Comparison of ENCODE assay signal across 8 cellular contexts in the genomic region with DNA sequence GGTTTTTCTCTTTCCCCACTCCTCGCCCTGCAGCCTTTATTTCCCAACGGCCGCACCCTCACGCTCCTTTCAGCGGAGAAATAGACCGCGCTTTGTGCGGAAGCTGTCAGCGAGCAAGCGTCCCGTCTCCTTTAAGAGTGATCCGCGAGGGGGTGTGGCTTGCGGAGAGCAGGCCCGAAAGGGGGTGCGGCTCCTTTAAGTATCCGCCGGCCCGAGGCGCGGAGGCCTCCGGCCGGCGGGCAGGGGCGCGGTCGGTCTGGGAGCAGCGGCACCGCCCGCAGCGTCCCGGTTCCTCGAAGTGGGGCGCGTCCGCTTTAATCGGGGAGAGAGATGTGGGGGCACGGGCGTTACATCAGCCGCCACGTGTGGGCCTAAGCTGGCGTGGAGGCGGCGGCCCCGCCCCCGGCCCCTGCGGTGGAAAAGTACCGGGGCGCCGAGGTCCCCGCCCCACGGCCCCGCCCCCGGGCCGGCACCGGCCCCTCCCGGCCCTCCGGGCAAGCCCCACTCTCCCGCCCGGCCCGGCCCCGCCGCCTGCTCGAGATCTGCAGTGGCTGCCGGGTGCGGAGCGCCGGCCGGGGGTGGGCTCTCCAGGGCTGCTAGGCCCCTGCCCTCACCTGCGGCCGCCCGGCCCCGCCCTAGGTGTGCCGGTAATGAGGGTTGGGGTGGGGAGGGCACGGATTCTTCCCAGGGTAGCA. TPM values are rescaled to one million over a fixed set of nuclear protein-coding genes. Genes with fewer than 3 reads are reported as not detected.
DNase-seq lines count a peak whose midpoint lies in the region; ATAC-seq and TF ChIP-seq lines count a peak whose summit lies in the region.

No MANE protein-coding gene starts in this region.

- H3K4ac ChIP-seq in IMR-90 (ENCODE audit: low read depth, low read length) = peak overlapping the region; percentile 88

- H3K36me3 ChIP-seq in IMR-90 (ENCODE audit: control insufficient read depth, insufficient read depth, low read length) = no peaks in the 10 kb centered on the region
- H3K36me3 ChIP-seq in Panc1 (ENCODE audit: control insufficient read depth, insufficient read depth, low read length) = no peaks in the 10 kb centered on the region; the same call in 1 of the 2 replicates
- H3K36me3 ChIP-seq in naive thymus-derived CD4-positive, alpha-beta T cell (ENCODE audit: control insufficient read depth in 2 of 3, insufficient read depth in 3 of 3, low read length in 3 of 3) = no peaks in the 10 kb centered on the region

- H3K4me1 ChIP-seq in IMR-90 (ENCODE audit: control insufficient read depth, insufficient read depth, low read length) (peaks cover 15% of the 10 kb centered on the region), Panc1 (ENCODE audit: control insufficient read depth, insufficient read depth, low read length) (peaks cover 16% of the 10 kb centered on the region)
- H3K4me1 ChIP-seq in naive thymus-derived CD4-positive, alpha-beta T cell (ENCODE audit: control insufficient read depth in 2 of 2, insufficient read depth in 2 of 2, low read length in 2 of 2) = peaks cover 0 to 7% of the 10 kb centered on the region in 2 donors

- no peak for TF ChIP-seq RAD21 in IMR-90 (IDR thresholded peaks at IDR 0.05; ENCODE audit: low read length)

- peak overlapping the region; percentile 97 for H2AK9ac ChIP-seq in IMR-90 (replicated peaks; ENCODE audit: low read depth, low read length, poor library complexity)

- H3K9me3 Mint-ChIP-seq in naive thymus-derived CD4-positive, alpha-beta T cell = peaks cover 0 to 3% (median 0%) of the 10 kb centered on the region in 11 donors
- H3K9me3 Mint-ChIP-seq in stimulated activated effector memory CD8-positive, alpha-beta T cell treated with anti-CD3 and anti-CD28 coated beads, Interleukin-12 subunit alpha, Interleukin-12 subunit beta, amount 100 ng/mL, for 72 hours = no peaks in the 10 kb centered on the region

- no peak overlapping the region for H2BK20ac ChIP-seq in IMR-90 (ENCODE audit: low read depth, low read length)

- in situ Hi-C loops in IMR-90 (cut with MboI; ENCODE audit: low sequenced_read_pairs) = no loop called here
- in situ Hi-C loops in Panc1 (cut with HindIII; ENCODE audit: low pct_unique_long_range_greater_than_20kb, low sequenced_read_pairs) = no loop called here

- peak overlapping the region; percentile 93 for H2BK5ac ChIP-seq in IMR-90 (ENCODE audit: low read depth, low read length, poor library complexity, severe bottlenecking)

- no peaks in the 10 kb centered on the region for H3K27me3 ChIP-seq in IMR-90 (ENCODE audit: control insufficient read depth, insufficient read depth, low read length)
- no peaks in the 10 kb centered on the region for H3K27me3 ChIP-seq in Panc1 (ENCODE audit: control insufficient read depth, insufficient read depth, low read length)
- no peaks in the 10 kb centered on the region for H3K27me3 ChIP-seq in naive thymus-derived CD4-positive, alpha-beta T cell (ENCODE audit: control insufficient read depth in 2 of 2, insufficient read depth in 2 of 2, low read length in 2 of 2)

- CTCF ChIA-PET in IMR-90 (lab: Yijun Ruan, JAX) = interaction anchor here (0.6 to 2.5 kb wide), 2 partner anchors 24 to 318 kb away, joined by 6 to 9 read pairs; no protein-coding TSS in a partner anchor
- CTCF ChIA-PET in Panc1 (lab: Charles Lee) = no interaction called here
- CTCF ChIA-PET in naive thymus-derived CD4-positive, alpha-beta T cell (lab: Charles Lee) = interaction anchor here (1.0 to 1.3 kb wide), 2 partner anchors 9 to 25 kb away, joined by 3 read pairs; no protein-coding TSS in a partner anchor

- peak overlapping the region; percentile 93; the same call in 1 of the 2 replicates for H3K14ac ChIP-seq in IMR-90 (replicated peaks; ENCODE audit: low read depth, low read length)

- no peaks in the 10 kb centered on the region for H3K36me3 Mint-ChIP-seq in naive thymus-derived CD4-positive, alpha-beta T cell
- peaks cover 12% of the 10 kb centered on the region for H3K36me3 Mint-ChIP-seq in stimulated activated effector memory CD8-positive, alpha-beta T cell treated with anti-CD3 and anti-CD28 coated beads, Interleukin-12 subunit alpha, Interleukin-12 subunit beta, amount 100 ng/mL, for 72 hours

- peak overlapping the region; percentile 92 to 98 (median 94) for H3K27ac Mint-ChIP-seq in naive thymus-derived CD4-positive, alpha-beta T cell
- peak overlapping the region; percentile 93 for H3K27ac Mint-ChIP-seq in stimulated activated effector memory CD8-positive, alpha-beta T cell treated with anti-CD3 and anti-CD28 coated beads, Interleukin-12 subunit alpha, Interleukin-12 subunit beta, amount 100 ng/mL, for 72 hours

- no TSS peak for BruUV-seq in IMR-90 (replicated peaks; lab: Mats Ljungman, UMichigan)
- BruUV-seq in Panc1 (replicated peaks; lab: Mats Ljungman, UMichigan) = no TSS peak

- intact Hi-C loops in IMR-90 (cut with micrococcal nuclease) = no loop called here
- intact Hi-C loops in Panc1 (cut with micrococcal nuclease; ENCODE audit: unreplicated experiment) = no loop called here
- intact Hi-C loops in naive thymus-derived CD4-positive, alpha-beta T cell (cut with micrococcal nuclease) = loop anchor here (1.0 to 10.0 kb wide), 9 partner anchors 39 to 1657 kb away; a partner anchor contains a TSS

- peak overlapping the region; percentile 61; the same call in 1 of the 2 replicates for H2AK5ac ChIP-seq in IMR-90 (ENCODE audit: low read depth, low read length)

- peak overlapping the region; percentile 85 to 89 for H4K8ac ChIP-seq in IMR-90 (ENCODE audit: low read depth in 2 of 2, low read length in 2 of 2)

- H3K4me3 Mint-ChIP-seq in naive thymus-derived CD4-positive, alpha-beta T cell = peak overlapping the region; percentile 94 to 99 (median 97)
- peak overlapping the region; percentile 90 for H3K4me3 Mint-ChIP-seq in stimulated activated effector memory CD8-positive, alpha-beta T cell treated with anti-CD3 and anti-CD28 coated beads, Interleukin-12 subunit alpha, Interleukin-12 subunit beta, amount 100 ng/mL, for 72 hours

- peaks cover 16 to 40% (median 23%) of the 10 kb centered on the region in 7 donors for H3K4me1 Mint-ChIP-seq in naive thymus-derived CD4-positive, alpha-beta T cell
- H3K4me1 Mint-ChIP-seq in stimulated activated effector memory CD8-positive, alpha-beta T cell treated with anti-CD3 and anti-CD28 coated beads, Interleukin-12 subunit alpha, Interleukin-12 subunit beta, amount 100 ng/mL, for 72 hours = peaks cover 36% of the 10 kb centered on the region

- 0 out of 2 replicates have a peak, but pooled peaks cover 7% of the 10 kb centered on the region for H3K9me1 ChIP-seq in IMR-90 (ENCODE audit: insufficient read depth, low read length)

- H2BK15ac ChIP-seq in IMR-90 (ENCODE audit: low read depth, low read length) = peak overlapping the region; percentile 65; the same call in 2 of the 3 replicates

- no peaks in the 10 kb centered on the region for H3K27me3 Mint-ChIP-seq in naive thymus-derived CD4-positive, alpha-beta T cell

- H3K79me1 ChIP-seq in IMR-90 (ENCODE audit: low read depth in 1 of 2, low read length in 2 of 2) = peaks cover 0 to 14% of the 10 kb centered on the region in 2 experiments; a peak in 2 of 4 replicates

- peak overlapping the region; percentile 88 for H2BK120ac ChIP-seq in IMR-90 (ENCODE audit: low read depth, low read length)

- H4K5ac ChIP-seq in IMR-90 (ENCODE audit: low read depth, low read length) = peak overlapping the region; percentile 47; the same call in 1 of the 2 replicates

- H3K27ac ChIP-seq in IMR-90 (ENCODE audit: insufficient read depth, low read length) = peak overlapping the region; percentile 88
- H3K27ac ChIP-seq in Panc1 (ENCODE audit: low read length) = peak overlapping the region; percentile 87
- peak overlapping the region; percentile 78 for H3K27ac ChIP-seq in naive thymus-derived CD4-positive, alpha-beta T cell (ENCODE audit: low read depth, low read length)

- ATAC-seq in GM21529 (IDR thresholded peaks at IDR 0.05; ENCODE audit: unreplicated experiment) (peak; percentile 84), IMR-90 (ENCODE audit: low read depth) (peak; percentile 82), Panc1 (peak; percentile 89)
- peak; percentile 90 for ATAC-seq in naive thymus-derived CD4-positive, alpha-beta T cell
- peak; percentile 87 for ATAC-seq in stimulated activated effector memory CD8-positive, alpha-beta T cell treated with anti-CD3 and anti-CD28 coated beads, Interleukin-12 subunit alpha, Interleukin-12 subunit beta, amount 100 ng/mL, for 72 hours

- POLR2A ChIA-PET in IMR-90 (lab: Charles Lee; ENCODE audit: unreplicated experiment) (no interaction called here), Panc1 (lab: Charles Lee) (no interaction called here)
- POLR2A ChIA-PET in naive thymus-derived CD4-positive, alpha-beta T cell (lab: Charles Lee) = interaction anchor here (0.9 to 1.0 kb wide), 2 partner anchors 14 to 55 kb away, joined by 3 read pairs; no protein-coding TSS in a partner anchor

- H3K18ac ChIP-seq in IMR-90 (ENCODE audit: low read depth, low read length) = peak overlapping the region; percentile 79

- H4K20me1 ChIP-seq in IMR-90 (ENCODE audit: insufficient read depth, low read length) = no peaks in the 10 kb centered on the region

- dilution Hi-C loops in IMR-90 (cut with HindIII; ENCODE audit: low sequenced_read_pairs, unreplicated experiment) = no loop called here

- H3K23ac ChIP-seq in IMR-90 (ENCODE audit: low read depth, low read length) = peak overlapping the region; percentile 62

- peak overlapping the region; percentile 81 for H4K91ac ChIP-seq in IMR-90 (ENCODE audit: insufficient read depth, low read depth, low read length)

- 1% methylated on average over 33 of the region's 75 CpGs; no CpG with 5 or more reads in 1 of the 2 experiments for WGBS in IMR-90 (ENCODE audit: extremely low coverage in 2 of 2, insufficient read length in 1 of 2), 2 experiments

- H2AFZ ChIP-seq in IMR-90 (replicated peaks; ENCODE audit: low read length, poor library complexity) = peak overlapping the region; percentile 95

- TF ChIP-seq CTCF in IMR-90 (conservative IDR thresholded peaks at IDR 0.05; ENCODE audit: low read depth, low read length) (no peak; the same call in 1 of the 2 replicates), Panc1 (IDR thresholded peaks at IDR 0.05) (no peak)

- TF ChIP-seq POLR2A in IMR-90 (IDR thresholded peaks at IDR 0.05; ENCODE audit: low read depth, low read length) = peak; percentile 83

- peak overlapping the region; percentile 88 for H3K4me3 ChIP-seq in IMR-90 (ENCODE audit: insufficient read depth, low read depth, low read length)
- H3K4me3 ChIP-seq in Panc1 (ENCODE audit: low read depth in 2 of 2, low read length in 2 of 2) = peak overlapping the region; percentile 78 to 86
- H3K4me3 ChIP-seq in naive thymus-derived CD4-positive, alpha-beta T cell (ENCODE audit: low read length) = peak overlapping the region; percentile 61

- no peaks in the 10 kb centered on the region for H3K9me3 ChIP-seq in IMR-90 (ENCODE audit: control insufficient read depth, insufficient read depth, low read length)
- H3K9me3 ChIP-seq in Panc1 (ENCODE audit: control insufficient read depth, insufficient read depth, low read depth, low read length) = no peaks in the 10 kb centered on the region
- no peaks in the 10 kb centered on the region for H3K9me3 ChIP-seq in naive thymus-derived CD4-positive, alpha-beta T cell (ENCODE audit: control insufficient read depth in 2 of 3, low read length in 3 of 3)

- DNase-seq in DMS53 (lab: John Stamatoyannopoulos, UW) (peak; percentile 96), IMR-90 (peak; percentile 86), Panc1 (ENCODE audit: low read depth, low spot score) (no peak), fibroblast of gingiva (ENCODE audit: low read depth) (peak; percentile 86)
- peak; percentile 93 to 94 for DNase-seq in activated T-cell treated with anti-CD3 and anti-CD28 coated beads, Interleukin-2, amount 50 U/mL, for 48 hours
- DNase-seq in naive thymus-derived CD4-positive, alpha-beta T cell = peak; percentile 73 to 90 (median 85)
- DNase-seq in stimulated activated effector memory CD8-positive, alpha-beta T cell treated with anti-CD3 and anti-CD28 coated beads, Interleukin-12 subunit alpha, Interleukin-12 subunit beta, amount 100 ng/mL, for 72 hours (ENCODE audit: low spot score in 2 of 2) = peak; percentile 78 to 94

- H3K9ac ChIP-seq in IMR-90 (ENCODE audit: low read depth, low read length) = peak overlapping the region; percentile 89

- peak overlapping the region; percentile 97 for H3K4me2 ChIP-seq in IMR-90 (ENCODE audit: low read depth, low read length)

- H3K56ac ChIP-seq in IMR-90 (ENCODE audit: extremely low read depth, insufficient read depth, low read length) = peak overlapping the region; percentile 66; the same call in 1 of the 2 replicates

RNA-seq across cellular contexts. Expression of a gene that starts 1.2 kb away (rescaled TPM):
- total RNA-seq in IMR-90 (2012; rRNA removed) (1.9 and 2.0 TPM in 2 replicates), Panc1 (2021; ENCODE audit: unreplicated experiment) (9.2 TPM)
- polyA plus RNA-seq in IMR-90 (2012; rRNA removed) = 6.2 and 6.6 TPM in 2 replicates
- 3.6 and 12.7 TPM in 2 replicates for polyA plus RNA-seq in IMR-90 (2012; cell fraction: cytosol; rRNA removed)
- 19.1 and 30.0 TPM in 2 replicates for polyA plus RNA-seq in IMR-90 (2012; cell fraction: nucleus; rRNA removed; ENCODE audit: low replicate concordance)
- 24.4 TPM for polyA plus RNA-seq in Panc1 (2012; ENCODE audit: insufficient read length)
- total RNA-seq in naive thymus-derived CD4-positive, alpha-beta T cell = 1 to 10 TPM in 1 of 5 experiments, under 1 TPM in 3, not detected in 1; 0.37 to 5.0 (median 0.53) TPM
- under 1 TPM in 1 of 2 donors, not detected in 1; 0.26 TPM for polyA plus RNA-seq in naive thymus-derived CD4-positive, alpha-beta T cell

RNA-seq across cellular contexts. Expression of a gene that starts 38.7 kb away (rescaled TPM):
- total RNA-seq in IMR-90 (2012; rRNA removed) (1.4 and 1.7 TPM in 2 replicates), Panc1 (2021; ENCODE audit: unreplicated experiment) (24.4 TPM)
- polyA plus RNA-seq in IMR-90 (2012; rRNA removed) = 4.3 and 4.6 TPM in 2 replicates
- polyA plus RNA-seq in IMR-90 (2012; cell fraction: cytosol; rRNA removed) = 4.3 and 4.7 TPM in 2 replicates
- 11.7 and 31.3 TPM in 2 replicates for polyA plus RNA-seq in IMR-90 (2012; cell fraction: nucleus; rRNA removed; ENCODE audit: low replicate concordance)
- polyA plus RNA-seq in Panc1 (2012; ENCODE audit: insufficient read length) = 27.3 TPM
- total RNA-seq in naive thymus-derived CD4-positive, alpha-beta T cell = 1 to 10 TPM in 4 of 5 experiments, under 1 TPM in 1; 0.40 to 2.9 (median 1.6) TPM
- under 1 TPM in 1 of 2 donors, not detected in 1; 0.41 TPM for polyA plus RNA-seq in naive thymus-derived CD4-positive, alpha-beta T cell

RNA-seq across cellular contexts. Expression of a gene that starts 51.0 kb away (rescaled TPM):
- total RNA-seq in IMR-90 (2012; rRNA removed) (57.2 and 60.8 TPM in 2 replicates), Panc1 (2021; ENCODE audit: unreplicated experiment) (90.1 TPM)
- 52.3 and 74.7 TPM in 2 replicates for polyA plus RNA-seq in IMR-90 (2012; rRNA removed)
- polyA plus RNA-seq in IMR-90 (2012; cell fraction: cytosol; rRNA removed) = 67.7 and 79.7 TPM in 2 replicates
- polyA plus RNA-seq in IMR-90 (2012; cell fraction: nucleus; rRNA removed; ENCODE audit: low replicate concordance) = 31.2 and 77.9 TPM in 2 replicates
- polyA plus RNA-seq in Panc1 (2012; ENCODE audit: insufficient read length) = 109 TPM
- 10 to 100 TPM in 1 of 5 experiments, 1 to 10 TPM in 2, under 1 TPM in 2; 0.49 to 16.9 (median 1.6) TPM for total RNA-seq in naive thymus-derived CD4-positive, alpha-beta T cell
- polyA plus RNA-seq in naive thymus-derived CD4-positive, alpha-beta T cell = not detected

RNA-seq across cellular contexts. Expression of a gene that starts 55.3 kb away (rescaled TPM):
- 72.1 and 80.3 TPM in 2 replicates for total RNA-seq in IMR-90 (2012; rRNA removed)
- 169 and 209 TPM in 2 replicates for polyA plus RNA-seq in IMR-90 (2012; rRNA removed)
- polyA plus RNA-seq in IMR-90 (2012; cell fraction: cytosol; rRNA removed) = 211 and 228 TPM in 2 replicates
- 173 and 195 TPM in 2 replicates for polyA plus RNA-seq in IMR-90 (2012; cell fraction: nucleus; rRNA removed; ENCODE audit: low replicate concordance)
- total RNA-seq in Panc1 (2021; ENCODE audit: unreplicated experiment) = 134 TPM
- 119 TPM for polyA plus RNA-seq in Panc1 (2012; ENCODE audit: insufficient read length)
- total RNA-seq in naive thymus-derived CD4-positive, alpha-beta T cell = 100 to 1,000 TPM in 2 of 5 experiments, 10 to 100 TPM in 3; 47.3 to 152 (median 69.3) TPM
- polyA plus RNA-seq in naive thymus-derived CD4-positive, alpha-beta T cell = 100 to 1,000 TPM; 147 to 166 TPM

Comparison
In these comparisons a context has a peak if more than half of its experiments do, and no peak if none do; other contexts are left out.
1. intact Hi-C loops: an anchor here in naive thymus-derived CD4-positive, alpha-beta T cell (1.0 to 10.0 kb wide); none called in IMR-90 and Panc1.